In genomic region chr19:2224754-2225349, GRCh38 we compare ENCODE assay signal across 29 cellular contexts. TPM values are rescaled to one million over a fixed set of nuclear protein-coding genes. Genes with fewer than 3 reads are reported as not detected.
DNase-seq lines count a peak whose midpoint lies in the region; ATAC-seq and TF ChIP-seq lines count a peak whose summit lies in the region.
"Had no signal": no experiment of that assay in that cellular context is flagged by ENCODE, and none has a peak within 500 bp of the region (broad histone marks: within the 10 kb centered on the region; RNA-seq: fewer than 3 reads in every experiment).

No MANE protein-coding gene starts in this region.

- H3K4me1 ChIP-seq in OCI-LY7 (ENCODE audit: insufficient read depth, low read length, poor library complexity, severe bottlenecking) (peaks cover 63% of the 10 kb centered on the region), A673 (ENCODE audit: insufficient read depth, low read length, poor library complexity, severe bottlenecking) (no peaks in the 10 kb centered on the region)
- H3K4me1 ChIP-seq: foreskin keratinocyte had no signal

- H3K27me3 ChIP-seq in A673 (replicated peaks; ENCODE audit: insufficient read depth, low read depth, low read length, poor library complexity): no peaks in the 10 kb centered on the region
- H3K27me3 ChIP-seq: brain microvascular endothelial cell, foreskin keratinocyte, heart right ventricle, MG63 had no signal

- POLR2A ChIA-PET in OCI-LY7 (lab: Charles Lee): no interaction called here
- POLR2A ChIA-PET in A673 (lab: Charles Lee; ENCODE audit: low non-redundant PET): no interaction called here

- CTCF ChIA-PET in activated naive CD4-positive, alpha-beta T cell treated with anti-CD3 and anti-CD28 coated beads, Interleukin-2, amount 10 ng/mL, durations not matched to agents 7 days and 5 days (lab: Charles Lee): no interaction called here
- CTCF ChIA-PET in OCI-LY7 (lab: Charles Lee; ENCODE audit: unreplicated experiment) (no interaction called here), A673 (lab: Charles Lee) (interaction anchor here (0.6 kb wide), 1 partner anchor 69 kb away, joined by 3 read pairs; no protein-coding TSS in a partner anchor)

- H3K36me3 Mint-ChIP-seq in activated naive CD4-positive, alpha-beta T cell treated with anti-CD3 and anti-CD28 coated beads, Interleukin-2, amount 10 ng/mL, durations not matched to agents 7 days and 5 days: peaks cover 40% of the 10 kb centered on the region
- peaks cover 20% of the 10 kb centered on the region for H3K36me3 Mint-ChIP-seq in central memory CD8-positive, alpha-beta T cell (ENCODE audit: insufficient read depth)
- H3K36me3 Mint-ChIP-seq in stimulated activated memory B cell treated with anti-CD40 and anti-IgM and Interleukin-4, amounts not matched to agents 10 μg/mL and 1 μg/mL and 100 μg/mL, for 72 hours: peaks cover 70% of the 10 kb centered on the region

- H3K4me3 Mint-ChIP-seq in activated naive CD4-positive, alpha-beta T cell treated with anti-CD3 and anti-CD28 coated beads, Interleukin-2, amount 10 ng/mL, durations not matched to agents 7 days and 5 days: no peak overlapping the region
- no peak overlapping the region for H3K4me3 Mint-ChIP-seq in central memory CD8-positive, alpha-beta T cell
- H3K4me3 Mint-ChIP-seq in stimulated activated memory B cell treated with anti-CD40 and anti-IgM and Interleukin-4, amounts not matched to agents 10 μg/mL and 1 μg/mL and 100 μg/mL, for 72 hours: no peak overlapping the region
- H3K4me3 Mint-ChIP-seq: activated T-cell treated with anti-CD3 and anti-CD28 coated beads, Interleukin-2, amount 50 U/mL, for 72 hours had no signal

- no peak for DNase-seq in activated naive CD4-positive, alpha-beta T cell treated with anti-CD3 and anti-CD28 coated beads, Interleukin-2, amount 10 ng/mL, durations not matched to agents 7 days and 5 days
- DNase-seq in activated naive CD4-positive, alpha-beta T cell (lab: John Stamatoyannopoulos, UW): no peak
- DNase-seq in OCI-LY7 (ENCODE audit: low spot score): no peak
- DNase-seq in central memory CD8-positive, alpha-beta T cell (ENCODE audit: low spot score in 2 of 2): no peak
- DNase-seq in A673 (ENCODE audit: low spot score): no peak
- no peak for DNase-seq in DMS79 treated with DMSO at 0.1 percent for 48 hours (lab: John Stamatoyannopoulos, UW)
- DNase-seq: ACHN; activated CD8-positive, alpha-beta memory T cell treated with anti-CD3 and anti-CD28 coated beads for 24 hours; activated T-cell treated with anti-CD3 and anti-CD28 coated beads, Interleukin-2, amount 50 U/mL, for 72 hours; brain microvascular endothelial cell; effector CD4-positive, alpha-beta T cell; foreskin keratinocyte; heart right ventricle; mammary epithelial cell; MG63; NCI-H2081 treated with DMSO at 0.1 percent for 48 hours; NCI-H446; PC-3; Right ventricle myocardium superior; stimulated activated naive CD4-positive, alpha-beta T cell; T1000 had no signal

- peaks cover 10% of the 10 kb centered on the region; the same call in 1 of the 2 replicates for H3K79me2 ChIP-seq in OCI-LY7 (ENCODE audit: insufficient read depth, low read depth, low read length)

- intact Hi-C loops in OCI-LY7 (cut with micrococcal nuclease; ENCODE audit: unreplicated experiment): no loop called here
- intact Hi-C loops in A673 (cut with micrococcal nuclease; ENCODE audit: unreplicated experiment): no loop called here

- H3K27me3 Mint-ChIP-seq in activated naive CD4-positive, alpha-beta T cell treated with anti-CD3 and anti-CD28 coated beads, Interleukin-2, amount 10 ng/mL, durations not matched to agents 7 days and 5 days: no peaks in the 10 kb centered on the region
- no peaks in the 10 kb centered on the region for H3K27me3 Mint-ChIP-seq in central memory CD8-positive, alpha-beta T cell
- H3K27me3 Mint-ChIP-seq in stimulated activated memory B cell treated with anti-CD40 and anti-IgM and Interleukin-4, amounts not matched to agents 10 μg/mL and 1 μg/mL and 100 μg/mL, for 72 hours: no peaks in the 10 kb centered on the region

- TF ChIP-seq CTCF in OCI-LY7 (conservative IDR thresholded peaks at IDR 0.05; ENCODE audit: low read length) (no peak), A673 (conservative IDR thresholded peaks at IDR 0.05; ENCODE audit: low read depth, low read length) (no peak)

- H3K9me2 ChIP-seq in OCI-LY7 (ENCODE audit: insufficient read depth, low read length): no peaks in the 10 kb centered on the region

- H3K4me3 ChIP-seq in OCI-LY7 (ENCODE audit: low read depth, low read length, poor library complexity, severe bottlenecking) (no peak overlapping the region), A673 (ENCODE audit: low read depth, low read length, poor library complexity, severe bottlenecking) (no peak overlapping the region)
- H3K4me3 ChIP-seq: heart right ventricle, MG63, smooth muscle cell, thoracic aorta had no signal

- ATAC-seq in central memory CD8-positive, alpha-beta T cell (replicated peaks; ENCODE audit: extremely low read depth, poor library complexity, severe bottlenecking): no peak
- ATAC-seq in stimulated activated memory B cell treated with anti-CD40 and anti-IgM and Interleukin-4, amounts not matched to agents 10 μg/mL and 1 μg/mL and 100 μg/mL, for 72 hours: no peak
- ATAC-seq in GM18867 (IDR thresholded peaks at IDR 0.05; ENCODE audit: unreplicated experiment): no peak
- ATAC-seq: foreskin keratinocyte, HCT116, PC-3 had no signal

- peak overlapping the region; percentile 62; the same call in 1 of the 2 replicates for H3K4me2 ChIP-seq in OCI-LY7 (ENCODE audit: low read length)
- H3K4me2 ChIP-seq: smooth muscle cell had no signal

- H3K9me3 ChIP-seq in OCI-LY7 (ENCODE audit: low read length) (no peaks in the 10 kb centered on the region), A673 (ENCODE audit: low read depth, low read length, poor library complexity, severe bottlenecking) (no peaks in the 10 kb centered on the region)
- H3K9me3 ChIP-seq: heart right ventricle, MG63, thoracic aorta had no signal

- H3K27ac ChIP-seq in OCI-LY7 (ENCODE audit: low read depth, low read length, poor library complexity, severe bottlenecking): peak overlapping the region; percentile 78
- H3K27ac ChIP-seq in A673 (ENCODE audit: low read depth, low read length, poor library complexity, severe bottlenecking): no peak overlapping the region
- H3K27ac ChIP-seq: brain microvascular endothelial cell, C4-2B, foreskin keratinocyte, heart right ventricle, thoracic aorta had no signal

- H2AFZ ChIP-seq in OCI-LY7 (ENCODE audit: low read length): no peak overlapping the region

- no peaks in the 10 kb centered on the region for H4K20me1 ChIP-seq in OCI-LY7 (ENCODE audit: insufficient read depth, low read length)

- no peaks in the 10 kb centered on the region for H3K9me3 Mint-ChIP-seq in activated naive CD4-positive, alpha-beta T cell treated with anti-CD3 and anti-CD28 coated beads, Interleukin-2, amount 10 ng/mL, durations not matched to agents 7 days and 5 days
- H3K9me3 Mint-ChIP-seq in central memory CD8-positive, alpha-beta T cell: no peaks in the 10 kb centered on the region
- H3K9me3 Mint-ChIP-seq in stimulated activated memory B cell treated with anti-CD40 and anti-IgM and Interleukin-4, amounts not matched to agents 10 μg/mL and 1 μg/mL and 100 μg/mL, for 72 hours: no peaks in the 10 kb centered on the region
- H3K9me3 Mint-ChIP-seq: activated T-cell treated with anti-CD3 and anti-CD28 coated beads, Interleukin-2, amount 50 U/mL, for 72 hours had no signal

- BruUV-seq in OCI-LY7 (replicated peaks; lab: Mats Ljungman, UMichigan) (no TSS peak), A673 (replicated peaks; lab: Mats Ljungman, UMichigan) (no TSS peak)

- H3K4me1 Mint-ChIP-seq in activated naive CD4-positive, alpha-beta T cell treated with anti-CD3 and anti-CD28 coated beads, Interleukin-2, amount 10 ng/mL, durations not matched to agents 7 days and 5 days: peaks cover 4% of the 10 kb centered on the region
- H3K4me1 Mint-ChIP-seq in central memory CD8-positive, alpha-beta T cell: peaks cover 10% of the 10 kb centered on the region
- peaks cover 81% of the 10 kb centered on the region for H3K4me1 Mint-ChIP-seq in stimulated activated memory B cell treated with anti-CD40 and anti-IgM and Interleukin-4, amounts not matched to agents 10 μg/mL and 1 μg/mL and 100 μg/mL, for 72 hours

- H3K36me3 ChIP-seq in OCI-LY7 (ENCODE audit: insufficient read depth, low read length) (peaks cover 66% of the 10 kb centered on the region), A673 (ENCODE audit: insufficient read depth, low read length, poor library complexity, severe bottlenecking) (peaks cover 67% of the 10 kb centered on the region)

- peak overlapping the region; percentile 55 for H3K27ac Mint-ChIP-seq in activated naive CD4-positive, alpha-beta T cell treated with anti-CD3 and anti-CD28 coated beads, Interleukin-2, amount 10 ng/mL, durations not matched to agents 7 days and 5 days
- H3K27ac Mint-ChIP-seq in central memory CD8-positive, alpha-beta T cell (ENCODE audit: low read depth): peak overlapping the region; percentile 99
- H3K27ac Mint-ChIP-seq in stimulated activated memory B cell treated with anti-CD40 and anti-IgM and Interleukin-4, amounts not matched to agents 10 μg/mL and 1 μg/mL and 100 μg/mL, for 72 hours: peak overlapping the region; percentile 94

RNA-seq across cellular contexts. Expression of gene PLEKHJ1, which starts 11.3 kb away (rescaled TPM):
- total RNA-seq in OCI-LY7 (2014; rRNA removed; shearing (Covaris generic)): 205 and 221 TPM in 2 replicates
- total RNA-seq in OCI-LY7 (2022): 122 and 129 TPM in 2 replicates
- total RNA-seq in A673 (2021): 73.7 and 75.9 TPM in 2 replicates

RNA-seq across cellular contexts. Expression of gene SF3A2, which starts 11.8 kb away (rescaled TPM):
- total RNA-seq in OCI-LY7 (2014; rRNA removed; shearing (Covaris generic)): 104 and 124 TPM in 2 replicates
- 206 and 207 TPM in 2 replicates for total RNA-seq in OCI-LY7 (2022)
- 186 and 187 TPM in 2 replicates for total RNA-seq in A673 (2021)

RNA-seq across cellular contexts. Expression of gene AMH, which starts 24.3 kb away (rescaled TPM):
- total RNA-seq in OCI-LY7 (2014; rRNA removed; shearing (Covaris generic)): 10.7 and 14.8 TPM in 2 replicates
- total RNA-seq in OCI-LY7 (2022) (45.7 and 49.7 TPM in 2 replicates), A673 (2021) (15.1 and 16.3 TPM in 2 replicates)

RNA-seq across cellular contexts. Expression of gene JSRP1, which starts 31.4 kb away (rescaled TPM):
- total RNA-seq in OCI-LY7 (2014; rRNA removed; shearing (Covaris generic)): 0.44 and 1.5 TPM in 2 replicates
- total RNA-seq in OCI-LY7 (2022): 13.8 and 15.9 TPM in 2 replicates
- 0.73 TPM in 1 of 2 replicates, not detected in the other for total RNA-seq in A673 (2021)
- total RNA-seq: foreskin keratinocyte, omental fat pad, PC-3, renal cortical epithelial cell, smooth muscle cell, thoracic aorta had no signal

RNA-seq across cellular contexts. Expression of gene PEAK3, which starts 57.1 kb away (rescaled TPM):
- total RNA-seq in OCI-LY7 (2014; rRNA removed; shearing (Covaris generic)): not detected in 2 replicates
- total RNA-seq in OCI-LY7 (2022): 0.18 TPM in 1 of 2 replicates, not detected in the other
- not detected in 2 replicates for total RNA-seq in A673 (2021)
- total RNA-seq: foreskin keratinocyte, mammary epithelial cell, PC-3, smooth muscle cell had no signal
